ENCODE assay signal across 8 cellular contexts in genomic region chr22:50341977-50342650, GRCh38. TPM values are rescaled to one million over a fixed set of nuclear protein-coding genes. Genes with fewer than 3 reads are reported as not detected.
DNase-seq lines count a peak whose midpoint lies in the region; ATAC-seq, FAIRE-seq and TF ChIP-seq lines count a peak whose summit lies in the region.

No MANE protein-coding gene starts in this region.

- H3K9me3 ChIP-seq in keratinocyte (ENCODE audit: control insufficient read depth, low read depth, low read length): no peaks in the 10 kb centered on the region

- H3K27ac Mint-ChIP-seq in central memory CD8-positive, alpha-beta T cell (ENCODE audit: low read depth): no peak overlapping the region

- peak; percentile 62 for DNase-seq in GDM1 (lab: John Stamatoyannopoulos, UW)
- DNase-seq in NCI-H2227 treated with DMSO at 0.1 percent for 48 hours (lab: John Stamatoyannopoulos, UW): peak; percentile 72
- DNase-seq in central memory CD8-positive, alpha-beta T cell (ENCODE audit: low spot score in 2 of 2): peak; percentile 80 to 90
- DNase-seq in keratinocyte (ENCODE audit: low read depth, low spot score): no peak
- peak; percentile 74 to 87 for DNase-seq in stimulated activated CD4-positive, alpha-beta T cell treated with anti-CD3 and anti-CD28 coated beads, Interleukin-12 subunit alpha, Interleukin-12 subunit beta, amount 100 ng/mL, for 24 hours (ENCODE audit: low read depth in 2 of 2)

- FAIRE-seq in keratinocyte (lab: Jason Lieb, UNC): no peak

- peak overlapping the region; percentile 89 for H3K4me2 ChIP-seq in keratinocyte (ENCODE audit: control insufficient read depth, extremely low read depth, insufficient read depth, low read depth, low read length)

- no peaks in the 10 kb centered on the region for H3K27me3 Mint-ChIP-seq in central memory CD8-positive, alpha-beta T cell

- dilution Hi-C loops in keratinocyte (cut with MboI; ENCODE audit: extremely low pct_ligation_motif_present, low sequenced_read_pairs): no loop called here

- H3K4me1 ChIP-seq in keratinocyte (ENCODE audit: control insufficient read depth, extremely low read depth, insufficient read depth, low read length): no peaks in the 10 kb centered on the region

- TF ChIP-seq CTCF in keratinocyte (optimal IDR thresholded peaks at IDR 0.05 in 1 of 3, IDR thresholded peaks at IDR 0.05 in 1 of 3, conservative IDR thresholded peaks at IDR 0.05 in 1 of 3; ENCODE audit: extremely low read depth in 1 of 3, insufficient read depth in 2 of 3, low read length in 3 of 3): peak; percentile 84 to 96 (median 95)

- H2AFZ ChIP-seq in keratinocyte (ENCODE audit: control insufficient read depth, low read length): peak overlapping the region; percentile 35

- H3K36me3 Mint-ChIP-seq in central memory CD8-positive, alpha-beta T cell (ENCODE audit: insufficient read depth): peaks cover 1% of the 10 kb centered on the region

- peak; percentile 62 for ATAC-seq in HG02852 (IDR thresholded peaks at IDR 0.05; ENCODE audit: unreplicated experiment)
- peak; percentile 55 to 60 for ATAC-seq in activated CD4-positive, CD25-positive, alpha-beta regulatory T cell treated with anti-CD3 and anti-CD28 coated beads, Interleukin-2, amount 50 U/mL, for 24 hours
- peak; percentile 64 for ATAC-seq in central memory CD8-positive, alpha-beta T cell (replicated peaks; ENCODE audit: extremely low read depth, poor library complexity, severe bottlenecking)
- ATAC-seq in GM18519 (IDR thresholded peaks at IDR 0.05; ENCODE audit: low FRiP score, unreplicated experiment): no peak

- peaks cover 12% of the 10 kb centered on the region for H3K79me2 ChIP-seq in keratinocyte (ENCODE audit: control insufficient read depth, insufficient read depth, low read length)

- H3K27ac ChIP-seq in keratinocyte (ENCODE audit: control insufficient read depth, insufficient read depth, low read length): peak overlapping the region; percentile 62

- peak overlapping the region; percentile 80 for H3K9ac ChIP-seq in keratinocyte (ENCODE audit: control insufficient read depth, extremely low read depth, insufficient read depth, low read length)

- no peaks in the 10 kb centered on the region for H3K36me3 ChIP-seq in keratinocyte (ENCODE audit: control insufficient read depth in 2 of 2, extremely low read depth in 1 of 2, insufficient read depth in 2 of 2, low read length in 2 of 2)

- H3K4me3 Mint-ChIP-seq in central memory CD8-positive, alpha-beta T cell: peak overlapping the region; percentile 68

- no peaks in the 10 kb centered on the region for H3K4me1 Mint-ChIP-seq in central memory CD8-positive, alpha-beta T cell

- H4K20me1 ChIP-seq in keratinocyte (ENCODE audit: control insufficient read depth, extremely low read depth, insufficient read depth, low read length): no peaks in the 10 kb centered on the region

- no peaks in the 10 kb centered on the region for H3K27me3 ChIP-seq in keratinocyte (ENCODE audit: control insufficient read depth, extremely low read depth, insufficient read depth, low read length)

- no peaks in the 10 kb centered on the region for H3K9me3 Mint-ChIP-seq in central memory CD8-positive, alpha-beta T cell

- H3K9me1 ChIP-seq in keratinocyte (ENCODE audit: control insufficient read depth, extremely low read depth, insufficient read depth, low read length): no peaks in the 10 kb centered on the region

- H3K4me3 ChIP-seq in keratinocyte (ENCODE audit: control insufficient read depth in 2 of 3, extremely low read depth in 1 of 3, insufficient read depth in 2 of 3, low read depth in 1 of 3, low read length in 3 of 3): peak overlapping the region; percentile 69 to 79 (median 73)

RNA-seq across cellular contexts. Expression of gene PPP6R2, which starts 1.0 kb away (rescaled TPM):
- polyA plus RNA-seq in keratinocyte: 19.8 to 29.7 TPM (median 23.2 TPM) in 3 replicates
- polyA plus RNA-seq in keratinocyte (2011; ENCODE audit: low read depth): 11.6 TPM
- polyA plus RNA-seq in keratinocyte (2011; cell fraction: cytosol; rRNA removed): 13.3 and 28.8 TPM in 2 replicates
- polyA plus RNA-seq in keratinocyte (2011; cell fraction: nucleus; rRNA removed): 38.8 and 54.6 TPM in 2 replicates
- polyA plus RNA-seq in keratinocyte (2012; ENCODE audit: low replicate concordance): 20.6 and 25.0 TPM in 2 replicates
- 28.0 to 48.1 TPM (median 40.1 TPM) in 3 replicates for polyA minus RNA-seq in keratinocyte
- 31.7 TPM for polyA minus RNA-seq in keratinocyte (2011; cell fraction: cytosol; rRNA and poly(A)+ RNA removed)
- 29.2 and 36.5 TPM in 2 replicates for polyA minus RNA-seq in keratinocyte (2011; cell fraction: nucleus; rRNA and poly(A)+ RNA removed)

RNA-seq across cellular contexts. Expression of gene DENND6B, which starts 15.3 kb away (rescaled TPM):
- 0.94 to 3.1 TPM (median 1.4 TPM) in 3 replicates for polyA plus RNA-seq in keratinocyte
- polyA plus RNA-seq in keratinocyte (2011; ENCODE audit: low read depth): 1.2 TPM
- polyA plus RNA-seq in keratinocyte (2011; cell fraction: cytosol; rRNA removed): 1.2 and 2.1 TPM in 2 replicates
- 11.3 and 18.0 TPM in 2 replicates for polyA plus RNA-seq in keratinocyte (2011; cell fraction: nucleus; rRNA removed)
- polyA plus RNA-seq in keratinocyte (2012; ENCODE audit: low replicate concordance): 1.0 and 3.2 TPM in 2 replicates
- 0.93 to 2.4 TPM (median 1.1 TPM) in 3 replicates for polyA minus RNA-seq in keratinocyte
- polyA minus RNA-seq in keratinocyte (2011; cell fraction: cytosol; rRNA and poly(A)+ RNA removed): 2.1 TPM
- polyA minus RNA-seq in keratinocyte (2011; cell fraction: nucleus; rRNA and poly(A)+ RNA removed): 3.7 and 5.8 TPM in 2 replicates

RNA-seq across cellular contexts. Expression of gene PLXNB2, which starts 34.7 kb away (rescaled TPM):
- 44.3 to 90.3 TPM (median 66.2 TPM) in 3 replicates for polyA plus RNA-seq in keratinocyte
- 123 TPM for polyA plus RNA-seq in keratinocyte (2011; ENCODE audit: low read depth)
- polyA plus RNA-seq in keratinocyte (2011; cell fraction: cytosol; rRNA removed): 21.3 and 35.3 TPM in 2 replicates
- polyA plus RNA-seq in keratinocyte (2011; cell fraction: nucleus; rRNA removed): 208 and 264 TPM in 2 replicates
- 81.4 and 94.0 TPM in 2 replicates for polyA plus RNA-seq in keratinocyte (2012; ENCODE audit: low replicate concordance)
- polyA minus RNA-seq in keratinocyte: 131 to 309 TPM (median 181 TPM) in 3 replicates
- polyA minus RNA-seq in keratinocyte (2011; cell fraction: cytosol; rRNA and poly(A)+ RNA removed): 135 TPM
- 352 and 408 TPM in 2 replicates for polyA minus RNA-seq in keratinocyte (2011; cell fraction: nucleus; rRNA and poly(A)+ RNA removed)
